15 cellular contexts compared by ENCODE assay signal in genomic region chr11:8749202-8749601, GRCh38.
"Had no signal": no experiment of that assay in that cellular context is flagged by ENCODE, and none has a peak within 500 bp of the region (broad histone marks: within the 10 kb centered on the region; RNA-seq: fewer than 3 reads in every experiment).

No MANE protein-coding gene starts in this region.

- ATAC-seq: activated CD4-positive, alpha-beta T cell treated with anti-CD3 and anti-CD28 coated beads for 36 hours; effector memory CD8-positive, alpha-beta T cell; lower lobe of right lung; sciatic nerve; stimulated activated naive B cell treated with anti-CD40 and anti-IgM and Interleukin-4, amounts not matched to agents 10 μg/mL and 1 μg/mL and 100 μg/mL, for 72 hours; WTC11 had no signal

- H3K27ac Mint-ChIP-seq: activated CD4-positive, alpha-beta T cell treated with anti-CD3 and anti-CD28 coated beads for 36 hours; activated naive CD8-positive, alpha-beta T cell; activated T-helper 1 cell treated with anti-CD3 and anti-CD28 coated beads, Interleukin-12 subunit alpha, Interleukin-12 subunit beta, Interleukin-2, Interleukin-4 antibody, amounts not matched to agents 30 ng/mL and 10 ng/mL and 1 ng/mL, durations not matched to agents 14 hours and 24 hours and 36 hours; effector memory CD8-positive, alpha-beta T cell; stimulated activated naive B cell treated with anti-CD40 and anti-IgM and Interleukin-4, amounts not matched to agents 10 μg/mL and 1 μg/mL and 100 μg/mL, for 72 hours; WTC11 had no signal

- H3K4me3 Mint-ChIP-seq: activated CD4-positive, alpha-beta T cell treated with anti-CD3 and anti-CD28 coated beads for 36 hours; activated naive CD8-positive, alpha-beta T cell; activated T-helper 1 cell treated with anti-CD3 and anti-CD28 coated beads, Interleukin-12 subunit alpha, Interleukin-12 subunit beta, Interleukin-2, Interleukin-4 antibody, amounts not matched to agents 30 ng/mL and 10 ng/mL and 1 ng/mL, durations not matched to agents 14 hours and 24 hours and 36 hours; effector memory CD8-positive, alpha-beta T cell; stimulated activated naive B cell treated with anti-CD40 and anti-IgM and Interleukin-4, amounts not matched to agents 10 μg/mL and 1 μg/mL and 100 μg/mL, for 72 hours; WTC11 had no signal

- H3K4me1 ChIP-seq: lower lobe of right lung, prostate gland had no signal

- H3K4me3 ChIP-seq: lower lobe of right lung, prostate gland, SK-N-MC, spleen had no signal

- H3K9me3 ChIP-seq: lower lobe of right lung, prostate gland had no signal

- H3K27ac ChIP-seq: lower lobe of right lung, prostate gland, SK-N-MC, spleen had no signal

- H3K36me3 Mint-ChIP-seq: activated naive CD8-positive, alpha-beta T cell; stimulated activated naive B cell treated with anti-CD40 and anti-IgM and Interleukin-4, amounts not matched to agents 10 μg/mL and 1 μg/mL and 100 μg/mL, for 72 hours had no signal

- H3K9me3 Mint-ChIP-seq: activated T-helper 1 cell treated with anti-CD3 and anti-CD28 coated beads, Interleukin-12 subunit alpha, Interleukin-12 subunit beta, Interleukin-2, Interleukin-4 antibody, amounts not matched to agents 30 ng/mL and 10 ng/mL and 1 ng/mL, durations not matched to agents 14 hours and 24 hours and 36 hours; effector memory CD8-positive, alpha-beta T cell had no signal

- H3K27me3 ChIP-seq: spleen had no signal

- H3K36me3 ChIP-seq: prostate gland had no signal

- DNase-seq: activated CD4-positive, alpha-beta T cell treated with anti-CD3 and anti-CD28 coated beads for 36 hours; activated CD4-positive, alpha-beta T cell treated with anti-CD3 and anti-CD28 coated beads, Interleukin-2, amount 50 U/mL, for 48 hours; activated gamma-delta T cell treated with Interleukin-2 at 50 U/mL for 16 hours; dermis blood vessel endothelial cell; effector memory CD8-positive, alpha-beta T cell; foreskin melanocyte; lower lobe of right lung; spleen; stimulated activated naive B cell treated with anti-CD40 and anti-IgM and Interleukin-4, amounts not matched to agents 10 μg/mL and 1 μg/mL and 100 μg/mL, for 72 hours had no signal
